In the genomic region with DNA sequence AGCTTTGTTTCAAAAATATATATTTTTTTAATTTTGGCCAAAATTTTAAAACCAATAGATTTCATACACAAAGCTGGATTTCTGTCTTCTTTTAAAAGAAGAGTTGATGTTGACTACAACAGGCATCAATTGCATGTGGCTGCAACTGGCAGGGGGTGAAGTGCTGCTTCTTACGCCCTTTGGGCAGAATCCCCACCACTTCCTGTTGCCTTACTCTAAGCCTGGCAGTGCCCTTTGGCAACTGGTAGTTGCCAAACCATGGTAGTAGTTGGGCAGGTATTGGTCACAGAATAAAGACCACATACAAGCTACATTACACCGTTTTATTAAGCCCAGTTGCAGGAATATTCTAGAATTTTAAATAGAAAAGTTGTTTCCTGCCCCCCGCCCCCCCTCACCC, we compare ENCODE assay signal across 27 cellular contexts. TPM values are rescaled to one million over a fixed set of nuclear protein-coding genes. Genes with fewer than 3 reads are reported as not detected.
"Had no signal": no experiment of that assay in that cellular context is flagged by ENCODE, and none has a peak within 500 bp of the region (broad histone marks: within the 10 kb centered on the region; RNA-seq: fewer than 3 reads in every experiment).

No MANE protein-coding gene starts in this region.

- H3K36me3 Mint-ChIP-seq: activated naive CD4-positive, alpha-beta T cell treated with anti-CD3 and anti-CD28 coated beads, Interleukin-2, amount 50 U/mL, for 72 hours had no signal

- H3K9me3 Mint-ChIP-seq: activated CD4-positive, alpha-beta T cell treated with anti-CD3 and anti-CD28 coated beads, Interleukin-2, amount 10 ng/mL, durations not matched to agents 24 days and 14 days; activated naive CD4-positive, alpha-beta T cell treated with anti-CD3 and anti-CD28 coated beads for 36 hours; activated naive CD4-positive, alpha-beta T cell treated with anti-CD3 and anti-CD28 coated beads, Interleukin-2, amount 50 U/mL, for 72 hours; activated T-cell treated with anti-CD3 and anti-CD28 coated beads, Interleukin-2, amount 50 U/mL, for 4 hours; activated T-helper 1 cell treated with anti-CD3 and anti-CD28 coated beads, Interleukin-12 subunit alpha, Interleukin-12 subunit beta, Interleukin-2, Interleukin-4 antibody, amounts not matched to agents 30 ng/mL and 10 ng/mL and 1 ng/mL, durations not matched to agents 14 hours and 24 hours and 36 hours had no signal

- H3K4me3 Mint-ChIP-seq: activated CD4-positive, alpha-beta T cell treated with anti-CD3 and anti-CD28 coated beads, Interleukin-2, amount 10 ng/mL, durations not matched to agents 24 days and 14 days; activated naive CD4-positive, alpha-beta T cell treated with anti-CD3 and anti-CD28 coated beads for 36 hours; activated T-cell treated with anti-CD3 and anti-CD28 coated beads, Interleukin-2, amount 50 U/mL, for 4 hours; activated T-helper 1 cell treated with anti-CD3 and anti-CD28 coated beads, Interleukin-12 subunit alpha, Interleukin-12 subunit beta, Interleukin-2, Interleukin-4 antibody, amounts not matched to agents 30 ng/mL and 10 ng/mL and 1 ng/mL, durations not matched to agents 14 hours and 24 hours and 36 hours had no signal

- H3K27ac ChIP-seq: adrenal gland, body of pancreas had no signal

- H3K36me3 ChIP-seq: adrenal gland had no signal

- H3K27ac Mint-ChIP-seq: activated CD4-positive, alpha-beta T cell treated with anti-CD3 and anti-CD28 coated beads, Interleukin-2, amount 10 ng/mL, durations not matched to agents 24 days and 14 days; activated naive CD4-positive, alpha-beta T cell treated with anti-CD3 and anti-CD28 coated beads for 36 hours; activated naive CD4-positive, alpha-beta T cell treated with anti-CD3 and anti-CD28 coated beads, Interleukin-2, amount 50 U/mL, for 72 hours; activated T-helper 1 cell treated with anti-CD3 and anti-CD28 coated beads, Interleukin-12 subunit alpha, Interleukin-12 subunit beta, Interleukin-2, Interleukin-4 antibody, amounts not matched to agents 30 ng/mL and 10 ng/mL and 1 ng/mL, durations not matched to agents 14 hours and 24 hours and 36 hours had no signal

- DNase-seq: activated CD4-positive, alpha-beta T cell treated with anti-CD3 and anti-CD28 coated beads, Interleukin-2, amount 10 ng/mL, durations not matched to agents 24 days and 14 days; activated CD4-positive, alpha-beta T cell treated with anti-CD3 and anti-CD28 coated beads, Interleukin-2, amount 50 U/mL, for 4 hours; activated CD8-positive, alpha-beta memory T cell treated with anti-CD3 and anti-CD28 coated beads, Interleukin-2, amount 50 U/mL, for 4 hours; activated gamma-delta T cell treated with Interleukin-2 at 50 U/mL for 16 hours; activated naive CD4-positive, alpha-beta T cell treated with anti-CD3 and anti-CD28 coated beads for 36 hours; activated T-cell treated with anti-CD3 and anti-CD28 coated beads for 4 hours; activated T-cell treated with anti-CD3 and anti-CD28 coated beads, Interleukin-2, amount 50 U/mL, for 4 hours; adrenal gland; body of pancreas; caudate nucleus; cerebellar nuclear complex; Kasumi-1; KG1; NCI-H1092; NCI-H1436 treated with DMSO at 0.1 percent for 48 hours; NCI-H1694 treated with DMSO at 0.1 percent for 48 hours; NCI-H2029; NCI-H345; NCI-H524 treated with DMSO at 0.1 percent for 48 hours; NCI-H748 treated with DMSO at 0.1 percent for 48 hours; NK-92 treated with Interleukin-12 subunit alpha and Interleukin-12 subunit beta, amount 100 ng/mL, for 24 hours; OCI-M1; SW 1271; T-helper 9 cell had no signal

- H3K9me3 ChIP-seq: adrenal gland, body of pancreas had no signal

- ATAC-seq: activated naive CD4-positive, alpha-beta T cell treated with anti-CD3 and anti-CD28 coated beads, Interleukin-2, amount 50 U/mL, for 72 hours; activated T-cell treated with anti-CD3 and anti-CD28 coated beads, Interleukin-2, amount 50 U/mL, for 4 hours; body of pancreas; Right ventricle myocardium inferior had no signal

- H3K4me3 ChIP-seq: adrenal gland, body of pancreas had no signal

- H3K4me1 Mint-ChIP-seq: activated CD4-positive, alpha-beta T cell treated with anti-CD3 and anti-CD28 coated beads, Interleukin-2, amount 10 ng/mL, durations not matched to agents 24 days and 14 days had no signal

- H3K4me1 ChIP-seq: adrenal gland, body of pancreas had no signal

- H3K27me3 ChIP-seq: adrenal gland, body of pancreas had no signal

RNA-seq across cellular contexts. Expression of a gene that starts 17.0 kb away (rescaled TPM):
- total RNA-seq: activated naive CD4-positive, alpha-beta T cell treated with anti-CD3 and anti-CD28 coated beads, Interleukin-2, amount 50 U/mL, for 72 hours had no signal
